In the genomic region with DNA sequence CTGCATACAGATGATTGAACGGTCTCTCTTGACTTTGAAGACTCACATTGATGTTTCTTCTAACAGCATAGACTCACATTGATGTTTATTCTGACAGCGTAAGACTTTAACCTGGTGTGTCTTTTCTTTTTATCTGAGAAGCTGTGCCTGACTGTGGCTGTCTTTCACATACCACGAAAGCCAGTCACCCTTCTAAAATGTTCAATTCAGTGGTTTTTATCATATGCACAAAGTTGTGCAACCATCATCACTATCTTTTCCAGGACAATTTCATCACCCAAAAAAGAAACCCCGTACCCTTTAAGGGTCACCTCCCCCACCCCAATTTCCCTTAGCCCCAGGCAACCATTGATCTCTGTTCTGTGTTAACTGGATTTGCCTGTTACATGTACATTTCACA, we compare ENCODE assay signal across 27 cellular contexts. TPM values are rescaled to one million over a fixed set of nuclear protein-coding genes. Genes with fewer than 3 reads are reported as not detected.
"Had no signal": no experiment of that assay in that cellular context is flagged by ENCODE, and none has a peak within 500 bp of the region (broad histone marks: within the 10 kb centered on the region; RNA-seq: fewer than 3 reads in every experiment).

No MANE protein-coding gene starts in this region.

- ATAC-seq: activated naive CD4-positive, alpha-beta T cell treated with anti-CD3 and anti-CD28 coated beads, Interleukin-2, amount 50 U/mL, for 72 hours; activated T-cell treated with anti-CD3 and anti-CD28 coated beads, Interleukin-2, amount 50 U/mL, for 4 hours; HepG2; K562; PC-3; T-helper 17 cell; WTC11 had no signal

- H3K9me3 ChIP-seq: breast epithelium had no signal

- H3K4me1 ChIP-seq: breast epithelium had no signal

- DNase-seq: activated CD4-positive, alpha-beta memory T cell treated with anti-CD3 and anti-CD28 coated beads for 36 hours; activated CD4-positive, alpha-beta T cell treated with anti-CD3 and anti-CD28 coated beads, Interleukin-2, amount 10 ng/mL, durations not matched to agents 24 days and 14 days; activated CD4-positive, CD25-positive, alpha-beta regulatory T cell treated with anti-CD3 and anti-CD28 coated beads, Interleukin-2, amount 50 U/mL, for 72 hours; activated CD8-positive, alpha-beta memory T cell treated with anti-CD3 and anti-CD28 coated beads for 24 hours; activated effector memory CD4-positive, alpha-beta T cell treated with anti-CD3 and anti-CD28 coated beads, Interleukin-2, amount 50 U/mL, for 16 hours; activated naive CD4-positive, alpha-beta T cell treated with Interleukin-2 at 50 U/mL for 16 hours; activated T-cell treated with anti-CD3 and anti-CD28 coated beads, Interleukin-2, amount 50 U/mL, for 4 hours; caudate nucleus; Karpas-422; NCI-H1092; NCI-H1417; NCI-H1694; NCI-H2029; NCI-H2107; NCI-H2171 treated with DMSO at 0.1 percent for 48 hours; NCI-H345; NCI-H510A treated with DMSO at 0.1 percent for 48 hours; NCI-H69; PC-3; SHP77 treated with DMSO at 0.1 percent for 48 hours; T-helper 17 cell; T-helper 9 cell had no signal

- H3K27me3 ChIP-seq: breast epithelium had no signal

- H3K36me3 ChIP-seq: breast epithelium had no signal

- H3K27ac ChIP-seq: breast epithelium had no signal

- H3K4me3 ChIP-seq: breast epithelium, K562 had no signal

RNA-seq across cellular contexts. Expression of a gene that starts 24.7 kb away (rescaled TPM):
- total RNA-seq: HepG2, PC-3 had no signal
- polyA plus RNA-seq: HepG2 had no signal
